ENCODE assay signal across 11 cellular contexts in genomic region chr2:1538663-1539062, GRCh38.
A peak's percentile ranks its signal among the peaks of the same experiment; 100 is the strongest.
DNase-seq lines count a peak whose midpoint lies in the region; ATAC-seq, FAIRE-seq and TF ChIP-seq lines count a peak whose summit lies in the region.
"Had no signal": no experiment of that assay in that cellular context is flagged by ENCODE, and none has a peak within 500 bp of the region (broad histone marks: within the 10 kb centered on the region; RNA-seq: fewer than 3 reads in every experiment).

No MANE protein-coding gene starts in this region.

- H3K36me3 ChIP-seq in HEK293 (ENCODE audit: control insufficient read depth in 2 of 2, insufficient read depth in 1 of 2, low read length in 2 of 2) (no peaks in the 10 kb centered on the region), keratinocyte (ENCODE audit: control insufficient read depth in 2 of 2, extremely low read depth in 1 of 2, insufficient read depth in 2 of 2, low read length in 2 of 2) (no peaks in the 10 kb centered on the region)

- no peaks in the 10 kb centered on the region for H3K27me3 ChIP-seq in CD4-positive, alpha-beta T cell (ENCODE audit: control insufficient read depth, insufficient read depth, low read length)
- H3K27me3 ChIP-seq in keratinocyte (ENCODE audit: control insufficient read depth, extremely low read depth, insufficient read depth, low read length): no peaks in the 10 kb centered on the region

- H3K79me2 ChIP-seq in keratinocyte (ENCODE audit: control insufficient read depth, insufficient read depth, low read length): no peaks in the 10 kb centered on the region

- H3K27ac Mint-ChIP-seq in CD4-positive, alpha-beta T cell: no peak overlapping the region

- H3K9me1 ChIP-seq in keratinocyte (ENCODE audit: control insufficient read depth, extremely low read depth, insufficient read depth, low read length): no peaks in the 10 kb centered on the region

- peak; percentile 24 for ATAC-seq in CD4-positive, alpha-beta T cell (ENCODE audit: poor library complexity)
- peak; percentile 82 for ATAC-seq in SK-N-SH treated with all-trans-retinoic acid at 6 μM for 48 hours
- ATAC-seq in GM18517 (IDR thresholded peaks at IDR 0.05; ENCODE audit: unreplicated experiment): no peak
- ATAC-seq: left cardiac atrium had no signal

- dilution Hi-C loops in keratinocyte (cut with MboI; ENCODE audit: extremely low pct_ligation_motif_present, low sequenced_read_pairs): no loop called here

- peaks cover 4% of the 10 kb centered on the region for H3K27me3 Mint-ChIP-seq in CD4-positive, alpha-beta T cell

- DNase-seq in CD4-positive, alpha-beta T cell: peak in 1 of 10 experiments; percentile 19
- DNase-seq in keratinocyte (ENCODE audit: low read depth, low spot score) (no peak), NOMO-1 treated with DMSO at 0.1 percent for 48 hours (lab: John Stamatoyannopoulos, UW; ENCODE audit: unreplicated experiment) (no peak), H54 (ENCODE audit: insufficient read length, low spot score) (no peak), D721Med (ENCODE audit: insufficient read length, low spot score) (no peak)
- DNase-seq: activated gamma-delta T cell treated with Interleukin-2 at 50 U/mL for 16 hours, left cardiac atrium, MV-4-11 had no signal

- POLR2A ChIA-PET in CD4-positive, alpha-beta T cell (lab: Charles Lee): no interaction called here
- POLR2A ChIA-PET in HEK293 (lab: Yijun Ruan, JAX): no interaction called here

- H3K27ac ChIP-seq in CD4-positive, alpha-beta T cell (ENCODE audit: low read depth, low read length): no peak overlapping the region
- no peak overlapping the region for H3K27ac ChIP-seq in HEK293 (ENCODE audit: extremely low read depth, low read depth, low read length)
- H3K27ac ChIP-seq in keratinocyte (ENCODE audit: control insufficient read depth, insufficient read depth, low read length): no peak overlapping the region

- no peak overlapping the region for H3K4me3 ChIP-seq in HEK293 (ENCODE audit: low read depth, low read length)
- no peak overlapping the region for H3K4me3 ChIP-seq in keratinocyte (ENCODE audit: control insufficient read depth in 2 of 3, extremely low read depth in 1 of 3, insufficient read depth in 2 of 3, low read depth in 1 of 3, low read length in 3 of 3)

- no peaks in the 10 kb centered on the region for H3K9me3 Mint-ChIP-seq in CD4-positive, alpha-beta T cell

- H3K4me1 Mint-ChIP-seq in CD4-positive, alpha-beta T cell (ENCODE audit: low read depth): no peaks in the 10 kb centered on the region

- no peak overlapping the region for H3K9ac ChIP-seq in keratinocyte (ENCODE audit: control insufficient read depth, extremely low read depth, insufficient read depth, low read length)

- H3K4me3 Mint-ChIP-seq in CD4-positive, alpha-beta T cell: no peak overlapping the region

- no peaks in the 10 kb centered on the region for H3K9me3 ChIP-seq in CD4-positive, alpha-beta T cell (ENCODE audit: control insufficient read depth, low read length)
- H3K9me3 ChIP-seq in HEK293 (ENCODE audit: control insufficient read depth, insufficient read depth, low read depth, low read length) (no peaks in the 10 kb centered on the region), keratinocyte (ENCODE audit: control insufficient read depth, low read depth, low read length) (no peaks in the 10 kb centered on the region)

- H3K36me3 Mint-ChIP-seq in CD4-positive, alpha-beta T cell (ENCODE audit: low read depth): no peaks in the 10 kb centered on the region

- H4K20me1 ChIP-seq in keratinocyte (ENCODE audit: control insufficient read depth, extremely low read depth, insufficient read depth, low read length): no peaks in the 10 kb centered on the region

- CTCF ChIA-PET in CD4-positive, alpha-beta T cell (lab: Charles Lee): no interaction called here
- CTCF ChIA-PET in HEK293 (lab: Yijun Ruan, JAX): no interaction called here

- TF ChIP-seq POLR2A in H54 (IDR thresholded peaks at IDR 0.05; ENCODE audit: low read depth, low read length): no peak

- H2AFZ ChIP-seq in keratinocyte (ENCODE audit: control insufficient read depth, low read length): no peak overlapping the region

- intact Hi-C loops in CD4-positive, alpha-beta T cell (cut with DNase I, micrococcal nuclease): no loop called here

- H3K4me2 ChIP-seq in keratinocyte (ENCODE audit: control insufficient read depth, extremely low read depth, insufficient read depth, low read depth, low read length): no peak overlapping the region

- no peak for FAIRE-seq in keratinocyte (lab: Jason Lieb, UNC)
- no peak for FAIRE-seq in H54 (lab: Jason Lieb, UNC)
- no peak for FAIRE-seq in D721Med (lab: Jason Lieb, UNC)

- no peaks in the 10 kb centered on the region for H3K4me1 ChIP-seq in HEK293 (ENCODE audit: control insufficient read depth, insufficient read depth, low read length)
- no peaks in the 10 kb centered on the region for H3K4me1 ChIP-seq in keratinocyte (ENCODE audit: control insufficient read depth, extremely low read depth, insufficient read depth, low read length)

- TF ChIP-seq CTCF in CD4-positive, alpha-beta T cell (IDR thresholded peaks at IDR 0.05): no peak
- peak; percentile 74 for TF ChIP-seq CTCF in HEK293 (tag by site-specific recombination; IDR thresholded peaks at IDR 0.05)
- TF ChIP-seq CTCF in keratinocyte (optimal IDR thresholded peaks at IDR 0.05 in 1 of 3, IDR thresholded peaks at IDR 0.05 in 1 of 3, conservative IDR thresholded peaks at IDR 0.05 in 1 of 3; ENCODE audit: extremely low read depth in 1 of 3, insufficient read depth in 2 of 3, low read length in 3 of 3): peak; percentile 48 to 72 (median 69)
- no peak for TF ChIP-seq CTCF in D721Med (IDR thresholded peaks at IDR 0.05; ENCODE audit: insufficient read depth, missing control alignments)

TF ChIP-seq in HEK293, 187 proteins besides CTCF, POLR2A, EP300 and RAD21:
- no peak for TF ChIP-seq ZNF629 (tag by site-specific recombination; IDR thresholded peaks at IDR 0.05)
- no peak for TF ChIP-seq ZNF707 (tag by site-specific recombination; IDR thresholded peaks at IDR 0.05)
- TF ChIP-seq GLI2 (tag by site-specific recombination; IDR thresholded peaks at IDR 0.05; ENCODE audit: borderline replicate concordance, low read depth): no peak
- TF ChIP-seq ZNF394 (tag by site-specific recombination; IDR thresholded peaks at IDR 0.05; ENCODE audit: borderline replicate concordance): no peak

TF ChIP-seq in SK-N-SH treated with all-trans-retinoic acid at 6 μM for 48 hours, 23 proteins besides CTCF, POLR2A, EP300 and RAD21:
- no peak for TF ChIP-seq ZNF565 (CRISPR knock-in tag; conservative IDR thresholded peaks at IDR 0.05; ENCODE audit: low read depth)
- no peak for TF ChIP-seq TCF4 (CRISPR knock-in tag; IDR thresholded peaks at IDR 0.05; ENCODE audit: borderline replicate concordance)
- no peak for TF ChIP-seq ESRRG (CRISPR knock-in tag; IDR thresholded peaks at IDR 0.05)
- no peak for TF ChIP-seq BACH2 (CRISPR knock-in tag; IDR thresholded peaks at IDR 0.05; ENCODE audit: borderline replicate concordance)
- TF ChIP-seq ZFP3 (CRISPR knock-in tag; IDR thresholded peaks at IDR 0.05): no peak

Comparison
In these comparisons a context has a peak if more than half of its experiments do, and no peak if none do; other contexts are left out.
1. CTCF ChIP-seq: peak in HEK293 (single experiment) and keratinocyte (3 of 3); none in CD4-positive, alpha-beta T cell (single experiment) and D721Med (single experiment).